Comparison of ENCODE assay signal across 8 cellular contexts in the genomic region with DNA sequence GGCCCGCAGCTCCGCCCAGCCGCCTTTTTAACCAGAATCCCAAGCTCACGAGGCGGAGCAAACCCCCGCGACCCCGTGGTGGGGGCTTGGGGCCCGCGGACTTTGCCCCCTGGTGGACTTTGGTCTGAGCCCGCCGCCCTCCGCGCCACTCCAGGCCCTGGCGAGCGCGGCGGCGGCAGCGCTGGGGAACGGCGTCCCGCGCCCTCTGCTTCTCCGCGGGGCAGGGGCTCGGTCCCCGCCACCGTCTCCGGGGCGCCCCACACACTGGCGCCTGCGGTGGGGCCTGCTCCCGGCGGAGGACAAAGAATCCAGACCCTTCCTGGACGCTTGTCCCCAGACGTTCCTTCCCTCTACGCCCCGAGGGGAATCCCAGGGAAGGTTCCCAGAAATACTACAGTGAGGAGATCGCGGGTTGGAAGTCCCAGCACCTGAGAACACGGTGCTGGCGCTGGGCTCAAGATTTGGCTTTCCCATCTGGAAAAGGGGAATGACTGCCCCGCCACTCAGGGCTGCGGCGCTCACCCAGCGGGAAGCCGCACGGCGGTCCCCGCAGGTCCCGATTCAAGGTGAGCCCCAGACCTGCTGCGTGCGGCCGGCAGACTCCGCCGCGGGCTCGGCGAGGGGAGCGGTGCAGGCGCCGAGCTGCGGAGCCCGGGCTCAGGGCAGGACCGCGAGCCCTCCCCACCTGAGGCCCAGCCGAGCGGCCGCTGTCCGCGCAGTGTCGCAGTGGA. TPM values are rescaled to one million over a fixed set of nuclear protein-coding genes. Genes with fewer than 3 reads are reported as not detected.
DNase-seq lines count a peak whose midpoint lies in the region; ATAC-seq, FAIRE-seq and TF ChIP-seq lines count a peak whose summit lies in the region.

HAAO (minus strand) TSS at position 1 of the 731 bp plus-strand sequence. CDS start 47 bp downstream, outside the sequence.

- H3K4me1 ChIP-seq in neural progenitor cell = peaks cover 22% of the 10 kb centered on the region

- TF ChIP-seq CTCF in GM06990 (IDR thresholded peaks at IDR 0.05; ENCODE audit: insufficient read depth, low read length, poor library complexity, severe bottlenecking) (peak; percentile 34), neural progenitor cell (IDR thresholded peaks at IDR 0.05) (peak; percentile 41)

- H3K27ac Mint-ChIP-seq in T-helper 17 cell (no peak within 1 kb of the TSS), neural progenitor cell (no peak within 1 kb of the TSS)

- no peak for FAIRE-seq in frontal cortex (lab: Jason Lieb, UNC)

- peak; percentile 30 for ATAC-seq in GM21723 (IDR thresholded peaks at IDR 0.05; ENCODE audit: unreplicated experiment)
- peak; percentile 60 for ATAC-seq in T-helper 17 cell
- ATAC-seq in GM19467 (IDR thresholded peaks at IDR 0.05; ENCODE audit: unreplicated experiment) = no peak
- no peak for ATAC-seq in HG02840 (IDR thresholded peaks at IDR 0.05; ENCODE audit: low FRiP score, unreplicated experiment)

- H3K27ac ChIP-seq in neural progenitor cell = no peak within 1 kb of the TSS

- H3K9me3 Mint-ChIP-seq in neural progenitor cell = peaks cover 9% of the 10 kb centered on the region

- H3K4me1 Mint-ChIP-seq in T-helper 17 cell = peaks cover 18% of the 10 kb centered on the region
- peaks cover 31% of the 10 kb centered on the region for H3K4me1 Mint-ChIP-seq in neural progenitor cell

- peak within 1 kb of the TSS; percentile 77 for H3K4me3 Mint-ChIP-seq in T-helper 17 cell
- H3K4me3 Mint-ChIP-seq in neural progenitor cell = peak within 1 kb of the TSS; percentile 78

- no peaks in the 10 kb centered on the region for H3K79me2 ChIP-seq in neural progenitor cell (ENCODE audit: low read depth)

- DNase-seq in GM06990 (ENCODE audit: extremely low read depth, insufficient read length) = peak; percentile 73
- no peak for DNase-seq in T-helper 17 cell
- peak; percentile 51 for DNase-seq in frontal cortex (ENCODE audit: low spot score in 2 of 2)
- peak; percentile 81 for DNase-seq in neural progenitor cell (ENCODE audit: low spot score)
- DNase-seq in NCI-H226 = no peak

- H3K4me2 ChIP-seq in neural progenitor cell = peak within 1 kb of the TSS; percentile 91

- no peak within 1 kb of the TSS for H3K9ac ChIP-seq in neural progenitor cell

- peak within 1 kb of the TSS; percentile 89 for H3K4me3 ChIP-seq in GM06990 (replicated peaks; ENCODE audit: low read depth, low read length)
- peak within 1 kb of the TSS; percentile 62 for H3K4me3 ChIP-seq in neural progenitor cell

- H3K36me3 ChIP-seq in GM06990 (ENCODE audit: control insufficient read depth, insufficient read depth, low read length) = peaks cover 3% of the 10 kb centered on the region
- H3K36me3 ChIP-seq in neural progenitor cell = no peaks in the 10 kb centered on the region

- peaks cover 67% of the 10 kb centered on the region for H3K27me3 Mint-ChIP-seq in T-helper 17 cell
- H3K27me3 Mint-ChIP-seq in neural progenitor cell (ENCODE audit: insufficient read depth, low read depth) = peaks cover 27% of the 10 kb centered on the region

- peak within 1 kb of the TSS; percentile 84 for H2AFZ ChIP-seq in neural progenitor cell (replicated peaks)

- H3K9me3 ChIP-seq in T-helper 17 cell (ENCODE audit: control insufficient read depth, low read length, poor library complexity, severe bottlenecking) = no peaks in the 10 kb centered on the region
- no peaks in the 10 kb centered on the region for H3K9me3 ChIP-seq in neural progenitor cell (ENCODE audit: low read depth)

- H3K36me3 Mint-ChIP-seq in T-helper 17 cell (ENCODE audit: low read depth) (peaks cover 9% of the 10 kb centered on the region), neural progenitor cell (peaks cover 9% of the 10 kb centered on the region)

- peaks cover 32% of the 10 kb centered on the region for H3F3A ChIP-seq in neural progenitor cell (ENCODE audit: low read depth)

- H3K27me3 ChIP-seq in GM06990 (replicated peaks; ENCODE audit: control insufficient read depth, insufficient read depth, low read length) (no peaks in the 10 kb centered on the region), neural progenitor cell (peaks cover 34% of the 10 kb centered on the region)

- no peaks in the 10 kb centered on the region for H4K20me1 ChIP-seq in neural progenitor cell (ENCODE audit: low read depth)

RNA-seq across cellular contexts. Expression of gene HAAO, which starts in this region (rescaled TPM):
- total RNA-seq in T-helper 17 cell = under 1 TPM in 1 of 2 donors, not detected in 1; 0.37 TPM
- 0.82 TPM for total RNA-seq in frontal cortex
- total RNA-seq in neural progenitor cell (ENCODE audit: low replicate concordance) = 0.77 and 2.8 TPM in 2 replicates

Comparison
In these comparisons a context has a peak if more than half of its experiments do, and no peak if none do; other contexts are left out.
1. Peak in ATAC-seq in T-helper 17 cell; RNA of the gene not detected or under 1 TPM.
2. Peak in DNase-seq in frontal cortex; RNA of the gene not detected or under 1 TPM.
3. DNase-seq: peak in GM06990 (single experiment) and neural progenitor cell (single experiment); none in T-helper 17 cell (0 of 3) and NCI-H226 (single experiment).